Comparison of ENCODE assay signal across 1 cellular context in genomic region chr17:38907930-38908675, GRCh38.
TF ChIP-seq lines count a peak whose summit lies in the region.

No MANE protein-coding gene starts in this region.

TF ChIP-seq in H1, 55 proteins besides CTCF, POLR2A, EP300 and RAD21:
- no peak for TF ChIP-seq CHD1 (IDR thresholded peaks at IDR 0.05; ENCODE audit: low read depth, low read length)
